3 cellular contexts compared by ENCODE assay signal in genomic region chr3:75078290-75078689, GRCh38.
TF ChIP-seq lines count a peak whose summit lies in the region.

No MANE protein-coding gene starts in this region.

TF ChIP-seq in HepG2, 621 proteins besides CTCF, POLR2A, EP300 and RAD21:
- no peak for TF ChIP-seq FOXJ3 (CRISPR knock-in tag; IDR thresholded peaks at IDR 0.05; ENCODE audit: borderline replicate concordance)
- TF ChIP-seq MAFK (conservative IDR thresholded peaks at IDR 0.05 in 1 of 2, IDR thresholded peaks at IDR 0.05 in 1 of 2; ENCODE audit: low read length in 2 of 2), result peak; percentile 22 to 67; a peak in 2 of 4 replicates
- no peak for TF ChIP-seq YEATS2 (CRISPR knock-in tag; IDR thresholded peaks at IDR 0.05; ENCODE audit: borderline replicate concordance)
- no peak for TF ChIP-seq MEF2D (CRISPR knock-in tag; IDR thresholded peaks at IDR 0.05)
- TF ChIP-seq ZC3H4 (CRISPR knock-in tag; IDR thresholded peaks at IDR 0.05; ENCODE audit: borderline replicate concordance), result no peak
- peak; percentile 41; the same call in 1 of the 2 replicates for TF ChIP-seq MAFF (IDR thresholded peaks at IDR 0.05; ENCODE audit: low read depth, low read length)
- no peak for TF ChIP-seq CBX2 (IDR thresholded peaks at IDR 0.05; ENCODE audit: low read depth, low read length)
- TF ChIP-seq CBX2 (CRISPR knock-in tag; IDR thresholded peaks at IDR 0.05; ENCODE audit: low read depth), result no peak
- no peak for TF ChIP-seq ZNF782 (CRISPR knock-in tag; IDR thresholded peaks at IDR 0.05; ENCODE audit: borderline replicate concordance)
- no peak for TF ChIP-seq SRSF9 (IDR thresholded peaks at IDR 0.05; ENCODE audit: borderline replicate concordance, insufficient read depth, low read depth, low read length, poor library complexity, severe bottlenecking)
- TF ChIP-seq ZNF670 (CRISPR knock-in tag; IDR thresholded peaks at IDR 0.05; ENCODE audit: borderline replicate concordance), result no peak
- TF ChIP-seq ZNF232 (CRISPR knock-in tag; IDR thresholded peaks at IDR 0.05; ENCODE audit: borderline replicate concordance), result no peak
- no peak for TF ChIP-seq ZNF44 (CRISPR knock-in tag; IDR thresholded peaks at IDR 0.05)
- no peak for TF ChIP-seq ZNF343 (CRISPR knock-in tag; IDR thresholded peaks at IDR 0.05)
- no peak for TF ChIP-seq SMARCC2 (IDR thresholded peaks at IDR 0.05)

TF ChIP-seq in K562, 482 proteins besides CTCF, POLR2A, EP300 and RAD21:
- TF ChIP-seq PHF21A (IDR thresholded peaks at IDR 0.05; ENCODE audit: borderline replicate concordance, low read depth), result no peak
- peak; percentile 9; the same call in 1 of the 2 replicates for TF ChIP-seq ZNF316 (IDR thresholded peaks at IDR 0.05)

TF ChIP-seq in H1, 55 proteins besides CTCF, POLR2A, EP300 and RAD21:
- TF ChIP-seq CEBPB (IDR thresholded peaks at IDR 0.05; ENCODE audit: low read depth, low read length) (no peak), BACH1 (IDR thresholded peaks at IDR 0.05; ENCODE audit: low read length) (no peak), SIX5 (IDR thresholded peaks at IDR 0.05; ENCODE audit: low read depth, low read length) (no peak), MAFK (IDR thresholded peaks at IDR 0.05; ENCODE audit: low read depth, low read length) (no peak), TBP (IDR thresholded peaks at IDR 0.05; ENCODE audit: low read depth, low read length) (no peak), BCL11A (IDR thresholded peaks at IDR 0.05; ENCODE audit: low read depth in 2 of 2, low read length in 2 of 2) (no peak)
